16 cellular contexts compared by ENCODE assay signal in genomic region chr2:240922234-240922981, GRCh38. TPM values are rescaled to one million over a fixed set of nuclear protein-coding genes. Genes with fewer than 3 reads are reported as not detected.
DNase-seq lines count a peak whose midpoint lies in the region; ATAC-seq and TF ChIP-seq lines count a peak whose summit lies in the region.
"Had no signal": no experiment of that assay in that cellular context is flagged by ENCODE, and none has a peak within 500 bp of the region (broad histone marks: within the 10 kb centered on the region; RNA-seq: fewer than 3 reads in every experiment).

No MANE protein-coding gene starts in this region.

- H3K4me3 ChIP-seq in breast epithelium (no peak overlapping the region), right lobe of liver (no peak overlapping the region), PC-9 (no peak overlapping the region)

- no peaks in the 10 kb centered on the region for H3K27me3 ChIP-seq in breast epithelium
- H3K27me3 ChIP-seq in right lobe of liver: no peaks in the 10 kb centered on the region
- H3K27me3 ChIP-seq in PC-9 (ENCODE audit: insufficient read depth, low read depth): no peaks in the 10 kb centered on the region; the same call in 1 of the 2 replicates

- no peaks in the 10 kb centered on the region for H3K9me2 ChIP-seq in PC-9 (ENCODE audit: insufficient read depth)

- H3K36me3 Mint-ChIP-seq in MCF 10A (ENCODE audit: insufficient read depth, unreplicated experiment): no peaks in the 10 kb centered on the region
- H3K36me3 Mint-ChIP-seq in type B pancreatic cell: no peaks in the 10 kb centered on the region
- H3K36me3 Mint-ChIP-seq: CD8-positive, alpha-beta T cell had no signal

- no CpG with 5 or more reads among the region's 18 CpGs for WGBS in right lobe of liver (ENCODE audit: insufficient coverage, low coverage, low lambda C conversion rate, missing lambda C conversion rate)

- no peak overlapping the region for H3K4me2 ChIP-seq in PC-9

- BruUV-seq in MCF 10A (replicated peaks; lab: Mats Ljungman, UMichigan) (no TSS peak), PC-9 (replicated peaks; lab: Mats Ljungman, UMichigan) (no TSS peak)

- TF ChIP-seq POLR2A in breast epithelium (IDR thresholded peaks at IDR 0.05) (no peak), right lobe of liver (IDR thresholded peaks at IDR 0.05) (no peak)

- CTCF ChIA-PET in MCF 10A (lab: Yijun Ruan, JAX) (no interaction called here), PC-9 (lab: Charles Lee) (no interaction called here)

- no peaks in the 10 kb centered on the region for H4K20me1 ChIP-seq in PC-9 (ENCODE audit: insufficient read depth)

- peaks cover 21% of the 10 kb centered on the region for H3F3A ChIP-seq in PC-9 (ENCODE audit: insufficient read depth, low read depth)

- H3K9me3 Mint-ChIP-seq in MCF 10A (ENCODE audit: unreplicated experiment) (no peaks in the 10 kb centered on the region), type B pancreatic cell (no peaks in the 10 kb centered on the region)
- H3K9me3 Mint-ChIP-seq: CD8-positive, alpha-beta T cell; nephron had no signal

- H3K27ac Mint-ChIP-seq in MCF 10A (ENCODE audit: low read depth, unreplicated experiment) (no peak overlapping the region), type B pancreatic cell (no peak overlapping the region)
- H3K27ac Mint-ChIP-seq: CD8-positive, alpha-beta T cell; nephron had no signal

- H3K4me3 Mint-ChIP-seq in MCF 10A (ENCODE audit: unreplicated experiment) (no peak overlapping the region), type B pancreatic cell (no peak overlapping the region)
- H3K4me3 Mint-ChIP-seq: CD8-positive, alpha-beta T cell; nephron had no signal

- H3K36me3 ChIP-seq in breast epithelium (no peaks in the 10 kb centered on the region), right lobe of liver (no peaks in the 10 kb centered on the region), PC-9 (ENCODE audit: low read depth) (no peaks in the 10 kb centered on the region)

- no peak for ATAC-seq in right lobe of liver
- ATAC-seq: CD8-positive, alpha-beta T cell had no signal

- H3K4me1 Mint-ChIP-seq in MCF 10A (ENCODE audit: insufficient read depth, unreplicated experiment) (peaks cover 8% of the 10 kb centered on the region), type B pancreatic cell (ENCODE audit: unreplicated experiment) (peaks cover 7% of the 10 kb centered on the region)

- H3K27ac ChIP-seq in breast epithelium: no peak overlapping the region
- no peak overlapping the region for H3K27ac ChIP-seq in right lobe of liver
- no peak overlapping the region for H3K27ac ChIP-seq in PC-9
- H3K27ac ChIP-seq: epithelial cell of prostate had no signal

- no peaks in the 10 kb centered on the region for H3K27me3 Mint-ChIP-seq in MCF 10A (ENCODE audit: insufficient read depth, unreplicated experiment)
- H3K27me3 Mint-ChIP-seq in type B pancreatic cell: no peaks in the 10 kb centered on the region

- DNase-seq in breast epithelium (ENCODE audit: low spot score in 2 of 2) (peak; percentile 9 to 43), MCF 10A (ENCODE audit: unreplicated experiment) (no peak), right lobe of liver (peak; percentile 10 to 40 (median 27)), type B pancreatic cell (ENCODE audit: extremely low spot score, unreplicated experiment) (peak; percentile 67), NCI-H2196 treated with DMSO at 0.1 percent for 48 hours (lab: John Stamatoyannopoulos, UW; ENCODE audit: unreplicated experiment) (no peak), NCI-H82 treated with DMSO at 0.1 percent for 48 hours (lab: John Stamatoyannopoulos, UW; ENCODE audit: unreplicated experiment) (no peak), PC-9 (no peak)
- DNase-seq in activated CD8-positive, alpha-beta memory T cell treated with anti-CD3 and anti-CD28 coated beads, Interleukin-2, amount 50 U/mL, for 4 hours: peak; percentile 14
- DNase-seq: activated CD4-positive, alpha-beta T cell treated with anti-CD3 and anti-CD28 coated beads, Interleukin-2, amount 50 U/mL, for 48 hours; Kasumi-1; stimulated activated CD4-positive, alpha-beta T cell treated with anti-CD3 and anti-CD28 coated beads, Interleukin-4, amount 100 ng/mL, for 24 hours had no signal

- peaks cover 0 to under 1% of the 10 kb centered on the region in 2 donors for H3K9me3 ChIP-seq in breast epithelium
- no peaks in the 10 kb centered on the region for H3K9me3 ChIP-seq in right lobe of liver
- no peaks in the 10 kb centered on the region for H3K9me3 ChIP-seq in PC-9 (ENCODE audit: insufficient read depth, low read depth)

- TF ChIP-seq CTCF in breast epithelium (IDR thresholded peaks at IDR 0.05) (no peak), MCF 10A (IDR thresholded peaks at IDR 0.05; ENCODE audit: unreplicated experiment) (no peak), right lobe of liver (IDR thresholded peaks at IDR 0.05) (no peak), type B pancreatic cell (conservative IDR thresholded peaks at IDR 0.05) (no peak), PC-9 (conservative IDR thresholded peaks at IDR 0.05) (no peak)

- H3K79me2 ChIP-seq in PC-9 (ENCODE audit: low read depth): no peaks in the 10 kb centered on the region

- H2AFZ ChIP-seq in PC-9: no peak overlapping the region

- H3K4me1 ChIP-seq in breast epithelium: no peaks in the 10 kb centered on the region
- H3K4me1 ChIP-seq in right lobe of liver: no peaks in the 10 kb centered on the region
- no peaks in the 10 kb centered on the region for H3K4me1 ChIP-seq in PC-9 (replicated peaks; ENCODE audit: insufficient read depth)

- intact Hi-C loops in breast epithelium (cut with DNase I; ENCODE audit: low total_unique reads): no loop called here
- intact Hi-C loops in MCF 10A (cut with micrococcal nuclease): no loop called here
- intact Hi-C loops in right lobe of liver (cut with DNase I): no loop called here
- intact Hi-C loops in PC-9 (cut with micrococcal nuclease; ENCODE audit: unreplicated experiment): no loop called here

- POLR2A ChIA-PET in MCF 10A (lab: Yijun Ruan, JAX): interaction anchor here (1.0 kb wide), 1 partner anchor 139 kb away, joined by 6 read pairs; no protein-coding TSS in a partner anchor
- POLR2A ChIA-PET in PC-9 (lab: Charles Lee; ENCODE audit: unreplicated experiment): no interaction called here

RNA-seq across cellular contexts. Expression of gene CROCC2, which starts 16.3 kb away (rescaled TPM):
- total RNA-seq in breast epithelium: under 1 TPM in 1 of 3 donors, not detected in 2; 0.33 TPM
- total RNA-seq in MCF 10A (2022): not detected in 2 replicates
- total RNA-seq in right lobe of liver: under 1 TPM in 5 of 6 experiments, not detected in 1; 0.06 to 0.15 (median 0.12) TPM
- total RNA-seq in type B pancreatic cell (ENCODE audit: low replicate concordance): 0.68 and 0.98 TPM in 2 replicates
- total RNA-seq in PC-9 (2021): not detected in 2 replicates
- total RNA-seq: CD8-positive, alpha-beta T cell; NCI-H460; SK-MEL-5 had no signal

RNA-seq across cellular contexts. Expression of gene MAB21L4, which starts 26.5 kb away (rescaled TPM):
- total RNA-seq in breast epithelium (1 to 10 TPM in 1 of 3 donors, under 1 TPM in 1, not detected in 1; 0.15 to 2.3 TPM), MCF 10A (2022) (not detected in 2 replicates), right lobe of liver (10 to 100 TPM in 1 of 6 experiments, 1 to 10 TPM in 5; 3.7 to 17.0 (median 5.2) TPM), type B pancreatic cell (ENCODE audit: low replicate concordance) (62.0 and 157 TPM in 2 replicates), PC-9 (2021) (68.8 and 84.0 TPM in 2 replicates)
- total RNA-seq: CD8-positive, alpha-beta T cell; NCI-H460; SK-MEL-5 had no signal

RNA-seq across cellular contexts. Expression of gene AGXT, which starts 53.8 kb away (rescaled TPM):
- under 1 TPM in 1 of 3 donors, not detected in 2; under 0.01 TPM for total RNA-seq in breast epithelium
- not detected in 2 replicates for total RNA-seq in MCF 10A (2022)
- total RNA-seq in right lobe of liver: 1,000 to 10,000 TPM in 4 of 6 experiments, 100 to 1,000 TPM in 2; 744 to 1,833 (median 1,254) TPM
- total RNA-seq in type B pancreatic cell (ENCODE audit: low replicate concordance): 0.51 and 1.00 TPM in 2 replicates
- total RNA-seq in PC-9 (2021): not detected in 2 replicates
- total RNA-seq: CD8-positive, alpha-beta T cell; NCI-H460 had no signal

Comparison
In these comparisons a context has a peak if more than half of its experiments do, and no peak if none do; other contexts are left out.
1. DNase-seq: peak in breast epithelium (2 of 2), activated CD8-positive, alpha-beta memory T cell treated with anti-CD3 and anti-CD28 coated beads, Interleukin-2, amount 50 U/mL, for 4 hours (single experiment), right lobe of liver (3 of 3) and type B pancreatic cell (single experiment); none in MCF 10A (single experiment), NCI-H2196 treated with DMSO at 0.1 percent for 48 hours (single experiment), NCI-H82 treated with DMSO at 0.1 percent for 48 hours (single experiment) and PC-9 (0 of 2).
2. RNA of gene AGXT, which starts 53.8 kb away (total RNA-seq): 744 to 1,833 TPM in right lobe of liver; 0.51 to 1.00 TPM in type B pancreatic cell, under 0.01 TPM in breast epithelium, not detected in MCF 10A and not detected in PC-9; every median in the first group is over 100 times any median in the second.